13 cellular contexts compared by ENCODE assay signal in genomic region chr13:33279898-33280549, GRCh38. TPM values are rescaled to one million over a fixed set of nuclear protein-coding genes. Genes with fewer than 3 reads are reported as not detected.
DNase-seq lines count a peak whose midpoint lies in the region; ATAC-seq and TF ChIP-seq lines count a peak whose summit lies in the region.
"Had no signal": no experiment of that assay in that cellular context is flagged by ENCODE, and none has a peak within 500 bp of the region (broad histone marks: within the 10 kb centered on the region; RNA-seq: fewer than 3 reads in every experiment).

No MANE protein-coding gene starts in this region.

- no peaks in the 10 kb centered on the region for H3K79me1 ChIP-seq in mesenchymal stem cell (replicated peaks; ENCODE audit: low read length, poor library complexity, severe bottlenecking)

- WGBS in mesenchymal stem cell, result 0% methylated on average over 1 of the region's 3 CpGs

- H3K4me3 Mint-ChIP-seq in GM23338, result no peak overlapping the region
- no peak overlapping the region for H3K4me3 Mint-ChIP-seq in activated T-helper 17 cell treated with anti-CD3 and anti-CD28 coated beads, Interleukin-2, amount 50 U/mL, for 72 hours
- no peak overlapping the region for H3K4me3 Mint-ChIP-seq in effector memory CD8-positive, alpha-beta T cell
- H3K4me3 Mint-ChIP-seq: stimulated activated naive CD8-positive, alpha-beta T cell treated with anti-CD3 and anti-CD28 coated beads, Interleukin-15, Interleukin-2, amounts not matched to agents 100 ng/mL and 50 ng/mL, for 24 hours had no signal

- no peak overlapping the region for H3K4me2 ChIP-seq in mesenchymal stem cell (ENCODE audit: low read length, poor library complexity, severe bottlenecking)
- no peak overlapping the region for H3K4me2 ChIP-seq in GM23338

- H3K27me3 Mint-ChIP-seq in GM23338 (ENCODE audit: insufficient read depth, low read depth, poor library complexity), result no peaks in the 10 kb centered on the region
- peaks cover 18% of the 10 kb centered on the region for H3K27me3 Mint-ChIP-seq in activated T-helper 17 cell treated with anti-CD3 and anti-CD28 coated beads, Interleukin-2, amount 50 U/mL, for 72 hours
- peaks cover 30 to 32% of the 10 kb centered on the region in 2 donors for H3K27me3 Mint-ChIP-seq in effector memory CD8-positive, alpha-beta T cell

- H3K9me3 ChIP-seq in mesenchymal stem cell (ENCODE audit: control insufficient read depth, low read length), result no peaks in the 10 kb centered on the region

- H3K4ac ChIP-seq in mesenchymal stem cell (ENCODE audit: low read depth in 1 of 2, low read length in 2 of 2), result no peak overlapping the region

- H2AK5ac ChIP-seq in mesenchymal stem cell (ENCODE audit: low read length, severe bottlenecking), result peak overlapping the region; percentile 64

- H3K4me1 ChIP-seq in mesenchymal stem cell (ENCODE audit: control insufficient read depth, insufficient read depth, low read depth, low read length), result peaks cover 3% of the 10 kb centered on the region
- H3K4me1 ChIP-seq in GM23338 (ENCODE audit: insufficient read depth), result peaks cover 12% of the 10 kb centered on the region

- H3K9me3 Mint-ChIP-seq in GM23338, result no peaks in the 10 kb centered on the region
- H3K9me3 Mint-ChIP-seq in activated T-helper 17 cell treated with anti-CD3 and anti-CD28 coated beads, Interleukin-2, amount 50 U/mL, for 72 hours, result no peaks in the 10 kb centered on the region
- H3K9me3 Mint-ChIP-seq in effector memory CD8-positive, alpha-beta T cell, result no peaks in the 10 kb centered on the region
- H3K9me3 Mint-ChIP-seq: stimulated activated naive CD8-positive, alpha-beta T cell treated with anti-CD3 and anti-CD28 coated beads, Interleukin-15, Interleukin-2, amounts not matched to agents 100 ng/mL and 50 ng/mL, for 24 hours had no signal

- H3K36me3 Mint-ChIP-seq in GM23338 (ENCODE audit: low read depth), result no peaks in the 10 kb centered on the region
- H3K36me3 Mint-ChIP-seq in activated T-helper 17 cell treated with anti-CD3 and anti-CD28 coated beads, Interleukin-2, amount 50 U/mL, for 72 hours (ENCODE audit: low read depth), result no peaks in the 10 kb centered on the region
- no peaks in the 10 kb centered on the region for H3K36me3 Mint-ChIP-seq in effector memory CD8-positive, alpha-beta T cell (ENCODE audit: insufficient read depth)

- H3K27ac ChIP-seq in mesenchymal stem cell (ENCODE audit: low read length, poor library complexity, severe bottlenecking) (peak overlapping the region; percentile 93), GM23338 (ENCODE audit: low read depth) (no peak overlapping the region)

- H4K20me1 ChIP-seq in GM23338 (replicated peaks; ENCODE audit: insufficient read depth), result no peaks in the 10 kb centered on the region

- H3K9ac ChIP-seq in mesenchymal stem cell (ENCODE audit: low read length), result peak overlapping the region; percentile 67

- no peak overlapping the region for H3K18ac ChIP-seq in mesenchymal stem cell (ENCODE audit: low read depth in 1 of 2, low read length in 2 of 2)

- H3F3A ChIP-seq in GM23338 (replicated peaks; ENCODE audit: low read depth), result no peaks in the 10 kb centered on the region

- DNase-seq in A172 (ENCODE audit: low spot score) (peak; percentile 82), NCI-H226 (peak; percentile 80), dedifferentiated amniotic fluid mesenchymal stem cell (ENCODE audit: extremely low spot score) (peak; percentile 59), mesenchymal stem cell (peak; percentile 80), GM23338 (ENCODE audit: low spot score) (no peak)
- no peak for DNase-seq in stimulated activated CD4-positive, alpha-beta T cell treated with anti-CD3 and anti-CD28 coated beads, Interleukin-2, amount 100 ng/mL, for 48 hours
- DNase-seq in effector memory CD8-positive, alpha-beta T cell, result no peak
- DNase-seq: activated CD4-positive, alpha-beta T cell treated with anti-CD3 and anti-CD28 coated beads, Interleukin-2, amount 50 U/mL, for 4 hours; AML-193; cortex of kidney; NCI-H524 had no signal

- H2AFZ ChIP-seq in mesenchymal stem cell (ENCODE audit: low read depth, low read length), result no peak overlapping the region
- no peak overlapping the region for H2AFZ ChIP-seq in GM23338

- H3K4me1 Mint-ChIP-seq in GM23338, result peaks cover 25% of the 10 kb centered on the region
- H3K4me1 Mint-ChIP-seq in activated T-helper 17 cell treated with anti-CD3 and anti-CD28 coated beads, Interleukin-2, amount 50 U/mL, for 72 hours, result no peaks in the 10 kb centered on the region
- peaks cover under 1% of the 10 kb centered on the region in 2 donors for H3K4me1 Mint-ChIP-seq in effector memory CD8-positive, alpha-beta T cell (ENCODE audit: low read depth in 2 of 2)

- H3K4me3 ChIP-seq in mesenchymal stem cell (ENCODE audit: insufficient read depth in 1 of 2, low read depth in 1 of 2, low read length in 2 of 2) (peak overlapping the region in 1 of 2 experiments; percentile 22), GM23338 (no peak overlapping the region)

- H3K14ac ChIP-seq in mesenchymal stem cell (ENCODE audit: low read length in 2 of 2), result no peak overlapping the region

- H2BK120ac ChIP-seq in mesenchymal stem cell (ENCODE audit: low read depth, low read length), result no peak overlapping the region

- ATAC-seq in GM23338, result no peak
- ATAC-seq in activated T-helper 17 cell treated with anti-CD3 and anti-CD28 coated beads, Interleukin-2, amount 50 U/mL, for 72 hours (replicated peaks), result no peak
- no peak for ATAC-seq in effector memory CD8-positive, alpha-beta T cell (replicated peaks)

- H3K9me2 ChIP-seq in GM23338 (ENCODE audit: insufficient read depth), result 0 out of 2 replicates have a peak, but pooled peaks cover 8% of the 10 kb centered on the region

- H3K27ac Mint-ChIP-seq in GM23338, result no peak overlapping the region
- no peak overlapping the region for H3K27ac Mint-ChIP-seq in activated T-helper 17 cell treated with anti-CD3 and anti-CD28 coated beads, Interleukin-2, amount 50 U/mL, for 72 hours
- no peak overlapping the region for H3K27ac Mint-ChIP-seq in effector memory CD8-positive, alpha-beta T cell
- H3K27ac Mint-ChIP-seq: stimulated activated naive CD8-positive, alpha-beta T cell treated with anti-CD3 and anti-CD28 coated beads, Interleukin-15, Interleukin-2, amounts not matched to agents 100 ng/mL and 50 ng/mL, for 24 hours had no signal

- H2BK15ac ChIP-seq in mesenchymal stem cell (ENCODE audit: low read depth, poor library complexity, severe bottlenecking), result no peak overlapping the region

- no peak overlapping the region for H4K91ac ChIP-seq in mesenchymal stem cell (ENCODE audit: low read length)

- no peaks in the 10 kb centered on the region for H3K27me3 ChIP-seq in mesenchymal stem cell (ENCODE audit: control insufficient read depth in 1 of 2, insufficient read depth in 1 of 2, low read length in 2 of 2)
- no peaks in the 10 kb centered on the region for H3K27me3 ChIP-seq in GM23338 (ENCODE audit: insufficient read depth)

- H2BK5ac ChIP-seq in mesenchymal stem cell (ENCODE audit: low read depth, low read length, poor library complexity, severe bottlenecking), result peak overlapping the region; percentile 59

- no peak for TF ChIP-seq CTCF in GM23338 (conservative IDR thresholded peaks at IDR 0.05; ENCODE audit: low read depth in 2 of 2)

- peaks cover 0 to 3% of the 10 kb centered on the region in 2 experiments for H3K36me3 ChIP-seq in mesenchymal stem cell (ENCODE audit: control insufficient read depth in 1 of 2, insufficient read depth in 2 of 2, low read depth in 1 of 2, low read length in 2 of 2)
- H3K36me3 ChIP-seq in GM23338 (ENCODE audit: insufficient read depth), result no peaks in the 10 kb centered on the region

- H3K79me2 ChIP-seq in GM23338 (replicated peaks; ENCODE audit: insufficient read depth), result no peaks in the 10 kb centered on the region

- H3K23ac ChIP-seq in mesenchymal stem cell (ENCODE audit: low read length in 2 of 2), result no peak overlapping the region

- H4K8ac ChIP-seq in mesenchymal stem cell (ENCODE audit: low read length), result no peak overlapping the region

- H2BK12ac ChIP-seq in mesenchymal stem cell (ENCODE audit: low read length in 2 of 2), result no peak overlapping the region

RNA-seq across cellular contexts. Expression of gene STARD13, which starts 5.5 kb away (rescaled TPM):
- total RNA-seq in A172 (2014; rRNA removed; shearing (Covaris generic)), result 8.3 and 9.0 TPM in 2 replicates
- polyA plus RNA-seq in mesenchymal stem cell (2013, experiment 1 of 2), result 16.1 TPM
- polyA plus RNA-seq in mesenchymal stem cell (2013, experiment 2 of 2), result 14.5 TPM
- 2.9 and 5.2 TPM in 2 replicates for total RNA-seq in GM23338 (2014; rRNA removed; shearing (Covaris generic))
- 0.99 and 3.2 TPM in 2 replicates for polyA plus RNA-seq in GM23338 (2016; fragmentation: Nextera tagmentation; extraction: Ambion mirVana)
- 1 to 10 TPM; 1.1 to 2.3 TPM for total RNA-seq in activated T-helper 17 cell treated with anti-CD3 and anti-CD28 coated beads, Interleukin-2, amount 50 U/mL, for 72 hours

Comparison
In these comparisons a context has a peak if more than half of its experiments do, and no peak if none do; other contexts are left out.
1. DNase-seq: peak in A172 (single experiment), NCI-H226 (single experiment), dedifferentiated amniotic fluid mesenchymal stem cell (single experiment) and mesenchymal stem cell (single experiment); none in stimulated activated CD4-positive, alpha-beta T cell treated with anti-CD3 and anti-CD28 coated beads, Interleukin-2, amount 100 ng/mL, for 48 hours (0 of 2), GM23338 (single experiment) and effector memory CD8-positive, alpha-beta T cell (0 of 3).